Comparison of ENCODE assay signal across 1 cellular context in genomic region chr9:127899200-127899943, GRCh38.
A peak's percentile ranks its signal among the peaks of the same experiment; 100 is the strongest.
TF ChIP-seq lines count a peak whose summit lies in the region.

TSS of gene ST6GALNAC6 (minus strand) at chr9:127899603. CDS start at chr9:127897981, 1,622 bp downstream.

TF ChIP-seq in GM12878, 131 proteins besides CTCF, POLR2A, EP300 and RAD21 (continued from another document):
- TF ChIP-seq BCL3 (IDR thresholded peaks at IDR 0.05; ENCODE audit: borderline replicate concordance, insufficient read depth, low read depth, low read length, poor library complexity, severe bottlenecking) (peak; percentile 39), NR2C1 (IDR thresholded peaks at IDR 0.05) (peak; percentile 76), BHLHE40 (IDR thresholded peaks at IDR 0.05; ENCODE audit: borderline replicate concordance in 1 of 2, low read depth in 2 of 2, low read length in 1 of 2) (peak in 1 of 2 experiments; percentile 68; a peak in 3 of 4 replicates), YY1 (IDR thresholded peaks at IDR 0.05; ENCODE audit: low read depth, low read length) (peak; percentile 26; the same call in 1 of the 2 replicates), IRF4 (IDR thresholded peaks at IDR 0.05; ENCODE audit: low read depth, low read length) (no peak), KDM1A (IDR thresholded peaks at IDR 0.05; ENCODE audit: borderline replicate concordance) (no peak), BMI1 (IDR thresholded peaks at IDR 0.05; ENCODE audit: borderline replicate concordance) (no peak), USF2 (IDR thresholded peaks at IDR 0.05; ENCODE audit: borderline replicate concordance, low read depth, low read length) (no peak), POU2F2 (IDR thresholded peaks at IDR 0.05; ENCODE audit: borderline replicate concordance, low read depth, low read length) (peak; percentile 48; the same call in 1 of the 3 replicates), RUNX3 (IDR thresholded peaks at IDR 0.05; ENCODE audit: low read length) (peak; percentile 14; the same call in 1 of the 2 replicates), TCF3 (IDR thresholded peaks at IDR 0.05; ENCODE audit: borderline replicate concordance, insufficient read depth, low read depth, low read length) (0 out of 2 replicates have a peak, but pooled peaks have one; percentile 28), LARP7 (IDR thresholded peaks at IDR 0.05) (0 out of 2 replicates have a peak, but pooled peaks have one; percentile 16), PML (IDR thresholded peaks at IDR 0.05; ENCODE audit: low read length) (no peak), SUPT20H (IDR thresholded peaks at IDR 0.05; ENCODE audit: borderline replicate concordance, control insufficient read depth, low read depth, low read length) (no peak), SRF (IDR thresholded peaks at IDR 0.05; ENCODE audit: low read depth in 2 of 2, low read length in 2 of 2) (0 out of 4 replicates have a peak, but pooled peaks of 1 of the 2 experiments have one; percentile 36), BACH1 (IDR thresholded peaks at IDR 0.05; ENCODE audit: borderline replicate concordance) (peak; percentile 63; the same call in 1 of the 2 replicates), MEF2A (IDR thresholded peaks at IDR 0.05; ENCODE audit: insufficient read depth, low read depth, low read length) (0 out of 2 replicates have a peak, but pooled peaks have one; percentile 29), EGR1 (IDR thresholded peaks at IDR 0.05; ENCODE audit: borderline replicate concordance in 1 of 2, low read depth in 2 of 2, low read length in 2 of 2) (peak in 1 of 2 experiments; percentile 92; a peak in 2 of 3 replicates), TCF12 (IDR thresholded peaks at IDR 0.05; ENCODE audit: low read depth, low read length) (peak; percentile 48; the same call in 1 of the 2 replicates), EED (IDR thresholded peaks at IDR 0.05; ENCODE audit: low read depth) (0 out of 2 replicates have a peak, but pooled peaks have one; percentile 14), HDAC6 (IDR thresholded peaks at IDR 0.05; ENCODE audit: unreplicated experiment) (no peak), HCFC1 (IDR thresholded peaks at IDR 0.05; ENCODE audit: low read length) (0 out of 2 replicates have a peak, but pooled peaks have one; percentile 37), ZNF274 (IDR thresholded peaks at IDR 0.05; ENCODE audit: insufficient read depth, insufficient read length) (no peak), SMARCA5 (IDR thresholded peaks at IDR 0.05) (peak; percentile 73; the same call in 1 of the 2 replicates), ZNF687 (IDR thresholded peaks at IDR 0.05) (peak; percentile 26; the same call in 1 of the 2 replicates), NKRF (conservative IDR thresholded peaks at IDR 0.05) (peak; percentile 30; the same call in 1 of the 2 replicates), E2F4 (IDR thresholded peaks at IDR 0.05; ENCODE audit: low read depth, low read length) (no peak), MTA2 (IDR thresholded peaks at IDR 0.05; ENCODE audit: low read depth) (no peak), POLR2AphosphoS2 (IDR thresholded peaks at IDR 0.05; ENCODE audit: low read depth, low read length) (peak; percentile 56; the same call in 1 of the 2 replicates), BRCA1 (IDR thresholded peaks at IDR 0.05; ENCODE audit: low read depth, low read length) (no peak), ZNF217 (IDR thresholded peaks at IDR 0.05) (0 out of 2 replicates have a peak, but pooled peaks have one; percentile 19), MXI1 (IDR thresholded peaks at IDR 0.05; ENCODE audit: low read depth, low read length) (0 out of 2 replicates have a peak, but pooled peaks have one; percentile 15), MEF2B (IDR thresholded peaks at IDR 0.05; ENCODE audit: partially characterized antibody, poor library complexity, severe bottlenecking) (no peak), PAX5 (IDR thresholded peaks at IDR 0.05; ENCODE audit: borderline replicate concordance, low read depth, low read length) (peak; percentile 49; the same call in 1 of the 2 replicates)
TF ChIP-seq in GM12878: peak in this region for 25.
